ENCODE assay signal across 1 cellular context in genomic region chr6:44073612-44074382, GRCh38.
TF ChIP-seq lines count a peak whose summit lies in the region.

No MANE protein-coding gene starts in this region.

TF ChIP-seq in GM23338, 12 proteins besides CTCF, POLR2A, EP300 and RAD21 (continued from another document):
- no peak for TF ChIP-seq REST (IDR thresholded peaks at IDR 0.05; ENCODE audit: unreplicated experiment)
